In the genomic region with DNA sequence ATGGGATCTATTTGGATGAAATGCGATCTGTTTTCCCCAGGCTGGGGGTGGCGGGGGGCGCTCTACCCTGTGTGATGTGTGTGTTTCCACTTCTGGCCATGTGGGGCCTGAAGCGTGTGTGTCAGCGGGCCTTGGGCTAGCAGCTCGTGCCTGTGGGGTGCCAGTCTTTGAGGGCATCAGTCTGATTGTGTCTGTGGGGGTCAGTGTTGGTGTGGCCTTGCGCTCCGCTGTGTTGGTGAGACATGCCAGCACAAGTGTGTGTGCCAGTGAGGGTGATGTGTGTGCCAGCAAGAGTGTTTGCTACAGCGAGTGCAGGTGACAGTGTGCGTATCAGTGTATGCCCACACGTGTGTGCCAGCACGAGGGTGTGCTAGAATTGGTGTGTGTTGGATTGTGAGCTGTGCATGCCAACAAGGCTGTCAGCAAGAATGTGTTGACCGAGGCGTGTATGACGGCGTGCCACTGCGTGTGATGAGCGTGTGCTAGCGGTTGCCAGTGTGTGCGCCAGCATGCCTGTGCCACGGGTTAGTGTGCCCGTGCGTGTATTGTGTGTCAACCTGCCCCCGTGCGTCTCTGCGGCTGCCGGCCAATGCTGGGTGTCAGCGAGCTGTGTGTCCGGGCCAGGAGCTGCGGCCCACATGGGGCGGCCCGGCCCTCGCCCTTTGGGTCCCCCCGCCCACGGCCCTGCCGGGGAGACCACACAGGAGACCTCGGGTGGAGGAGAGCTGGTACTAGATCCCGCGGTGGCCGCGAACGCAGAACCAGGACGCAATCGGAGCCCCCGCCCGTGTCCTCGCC, we compare ENCODE assay signal across 2 cellular contexts.
TF ChIP-seq lines count a peak whose summit lies in the region.

No MANE protein-coding gene starts in this region.

TF ChIP-seq in A549, 52 proteins besides CTCF, POLR2A, EP300 and RAD21:
- TF ChIP-seq, protein P1, sequence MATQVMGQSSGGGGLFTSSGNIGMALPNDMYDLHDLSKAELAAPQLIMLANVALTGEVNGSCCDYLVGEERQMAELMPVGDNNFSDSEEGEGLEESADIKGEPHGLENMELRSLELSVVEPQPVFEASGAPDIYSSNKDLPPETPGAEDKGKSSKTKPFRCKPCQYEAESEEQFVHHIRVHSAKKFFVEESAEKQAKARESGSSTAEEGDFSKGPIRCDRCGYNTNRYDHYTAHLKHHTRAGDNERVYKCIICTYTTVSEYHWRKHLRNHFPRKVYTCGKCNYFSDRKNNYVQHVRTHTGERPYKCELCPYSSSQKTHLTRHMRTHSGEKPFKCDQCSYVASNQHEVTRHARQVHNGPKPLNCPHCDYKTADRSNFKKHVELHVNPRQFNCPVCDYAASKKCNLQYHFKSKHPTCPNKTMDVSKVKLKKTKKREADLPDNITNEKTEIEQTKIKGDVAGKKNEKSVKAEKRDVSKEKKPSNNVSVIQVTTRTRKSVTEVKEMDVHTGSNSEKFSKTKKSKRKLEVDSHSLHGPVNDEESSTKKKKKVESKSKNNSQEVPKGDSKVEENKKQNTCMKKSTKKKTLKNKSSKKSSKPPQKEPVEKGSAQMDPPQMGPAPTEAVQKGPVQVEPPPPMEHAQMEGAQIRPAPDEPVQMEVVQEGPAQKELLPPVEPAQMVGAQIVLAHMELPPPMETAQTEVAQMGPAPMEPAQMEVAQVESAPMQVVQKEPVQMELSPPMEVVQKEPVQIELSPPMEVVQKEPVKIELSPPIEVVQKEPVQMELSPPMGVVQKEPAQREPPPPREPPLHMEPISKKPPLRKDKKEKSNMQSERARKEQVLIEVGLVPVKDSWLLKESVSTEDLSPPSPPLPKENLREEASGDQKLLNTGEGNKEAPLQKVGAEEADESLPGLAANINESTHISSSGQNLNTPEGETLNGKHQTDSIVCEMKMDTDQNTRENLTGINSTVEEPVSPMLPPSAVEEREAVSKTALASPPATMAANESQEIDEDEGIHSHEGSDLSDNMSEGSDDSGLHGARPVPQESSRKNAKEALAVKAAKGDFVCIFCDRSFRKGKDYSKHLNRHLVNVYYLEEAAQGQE (IDR thresholded peaks at IDR 0.05) = 0 out of 2 replicates have a peak, but pooled peaks have one; percentile 7
- TF ChIP-seq KDM1A (IDR thresholded peaks at IDR 0.05; ENCODE audit: low read depth) = no peak
- TF ChIP-seq MAFK (IDR thresholded peaks at IDR 0.05; ENCODE audit: partially characterized antibody) = no peak
- TF ChIP-seq JUN (IDR thresholded peaks at IDR 0.05) = no peak
- no peak for TF ChIP-seq ZC3H11A (IDR thresholded peaks at IDR 0.05)
- TF ChIP-seq SMC3 (IDR thresholded peaks at IDR 0.05) = no peak
- TF ChIP-seq, protein P2, sequence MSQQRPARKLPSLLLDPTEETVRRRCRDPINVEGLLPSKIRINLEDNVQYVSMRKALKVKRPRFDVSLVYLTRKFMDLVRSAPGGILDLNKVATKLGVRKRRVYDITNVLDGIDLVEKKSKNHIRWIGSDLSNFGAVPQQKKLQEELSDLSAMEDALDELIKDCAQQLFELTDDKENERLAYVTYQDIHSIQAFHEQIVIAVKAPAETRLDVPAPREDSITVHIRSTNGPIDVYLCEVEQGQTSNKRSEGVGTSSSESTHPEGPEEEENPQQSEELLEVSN (IDR thresholded peaks at IDR 0.05; ENCODE audit: borderline replicate concordance, low read depth) = 0 out of 2 replicates have a peak, but pooled peaks have one; percentile 9

TF ChIP-seq in HEK293, 187 proteins besides CTCF, POLR2A, EP300 and RAD21 (continued from another document and continues in another):
- TF ChIP-seq, protein P3, sequence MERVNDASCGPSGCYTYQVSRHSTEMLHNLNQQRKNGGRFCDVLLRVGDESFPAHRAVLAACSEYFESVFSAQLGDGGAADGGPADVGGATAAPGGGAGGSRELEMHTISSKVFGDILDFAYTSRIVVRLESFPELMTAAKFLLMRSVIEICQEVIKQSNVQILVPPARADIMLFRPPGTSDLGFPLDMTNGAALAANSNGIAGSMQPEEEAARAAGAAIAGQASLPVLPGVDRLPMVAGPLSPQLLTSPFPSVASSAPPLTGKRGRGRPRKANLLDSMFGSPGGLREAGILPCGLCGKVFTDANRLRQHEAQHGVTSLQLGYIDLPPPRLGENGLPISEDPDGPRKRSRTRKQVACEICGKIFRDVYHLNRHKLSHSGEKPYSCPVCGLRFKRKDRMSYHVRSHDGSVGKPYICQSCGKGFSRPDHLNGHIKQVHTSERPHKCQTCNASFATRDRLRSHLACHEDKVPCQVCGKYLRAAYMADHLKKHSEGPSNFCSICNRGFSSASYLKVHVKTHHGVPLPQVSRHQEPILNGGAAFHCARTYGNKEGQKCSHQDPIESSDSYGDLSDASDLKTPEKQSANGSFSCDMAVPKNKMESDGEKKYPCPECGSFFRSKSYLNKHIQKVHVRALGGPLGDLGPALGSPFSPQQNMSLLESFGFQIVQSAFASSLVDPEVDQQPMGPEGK (tag by site-specific recombination; IDR thresholded peaks at IDR 0.05) = peak; percentile 86
- TF ChIP-seq ZNF157 (tag by site-specific recombination; IDR thresholded peaks at IDR 0.05) (no peak), SP7 (tag by site-specific recombination; IDR thresholded peaks at IDR 0.05) (0 out of 2 replicates have a peak, but pooled peaks have one; percentile 31), ZNF555 (tag by site-specific recombination; conservative IDR thresholded peaks at IDR 0.05) (no peak), ZNF48 (tag by site-specific recombination; IDR thresholded peaks at IDR 0.05) (no peak), SCRT2 (tag by site-specific recombination; IDR thresholded peaks at IDR 0.05) (no peak), ZNF214 (tag by site-specific recombination; IDR thresholded peaks at IDR 0.05; ENCODE audit: borderline replicate concordance) (no peak), ZIC2 (tag by site-specific recombination; IDR thresholded peaks at IDR 0.05) (peak; percentile 93), ZNF664 (tag by site-specific recombination; IDR thresholded peaks at IDR 0.05) (no peak), ZNF174 (tag by site-specific recombination; IDR thresholded peaks at IDR 0.05) (no peak), ZNF24 (tag by site-specific recombination; IDR thresholded peaks at IDR 0.05) (no peak), GLIS1 (tag by site-specific recombination; IDR thresholded peaks at IDR 0.05) (peak; percentile 90), ZFHX2 (tag by site-specific recombination; conservative IDR thresholded peaks at IDR 0.05) (peak; percentile 41; the same call in 1 of the 2 replicates), GLIS2 (tag by site-specific recombination; IDR thresholded peaks at IDR 0.05) (peak; percentile 82), ZFP41 (tag by site-specific recombination; IDR thresholded peaks at IDR 0.05; ENCODE audit: borderline replicate concordance) (no peak), ZNF341 (tag by site-specific recombination; IDR thresholded peaks at IDR 0.05; ENCODE audit: low read depth) (no peak), KLF9 (tag by site-specific recombination; IDR thresholded peaks at IDR 0.05; ENCODE audit: low read depth) (no peak), TRIM28 (IDR thresholded peaks at IDR 0.05; ENCODE audit: borderline replicate concordance, low read length) (peak; percentile 9; the same call in 1 of the 2 replicates), PRDM1 (tag by site-specific recombination; IDR thresholded peaks at IDR 0.05) (peak; percentile 5; the same call in 1 of the 2 replicates), ZNF530 (tag by site-specific recombination; IDR thresholded peaks at IDR 0.05; ENCODE audit: low read depth) (no peak), ZNF2 (tag by site-specific recombination; IDR thresholded peaks at IDR 0.05) (0 out of 2 replicates have a peak, but pooled peaks have one; percentile 34), ZNF600 (tag by site-specific recombination; IDR thresholded peaks at IDR 0.05) (peak; percentile 96), ZBTB17 (tag by site-specific recombination; IDR thresholded peaks at IDR 0.05) (peak; percentile 87), EGR2 (tag by site-specific recombination; IDR thresholded peaks at IDR 0.05; ENCODE audit: low read depth) (peak; percentile 25), ZNF248 (tag by site-specific recombination; IDR thresholded peaks at IDR 0.05) (no peak), SALL2 (tag by site-specific recombination; IDR thresholded peaks at IDR 0.05; ENCODE audit: borderline replicate concordance) (no peak), ZNF354C (tag by site-specific recombination; IDR thresholded peaks at IDR 0.05; ENCODE audit: borderline replicate concordance, low read depth) (no peak), ZNF335 (tag by site-specific recombination; conservative IDR thresholded peaks at IDR 0.05) (peak; percentile 88), MZF1 (tag by site-specific recombination; IDR thresholded peaks at IDR 0.05; ENCODE audit: borderline replicate concordance) (no peak), TCF7L2 (IDR thresholded peaks at IDR 0.05; ENCODE audit: borderline replicate concordance, low read depth, low read length) (no peak), KLF8 (tag by site-specific recombination; IDR thresholded peaks at IDR 0.05) (no peak), ZNF121 (tag by site-specific recombination; IDR thresholded peaks at IDR 0.05) (no peak), ZNF146 (tag by site-specific recombination; IDR thresholded peaks at IDR 0.05) (0 out of 2 replicates have a peak, but pooled peaks have one; percentile 3), ZBTB48 (tag by site-specific recombination; IDR thresholded peaks at IDR 0.05) (no peak)
- TF ChIP-seq, protein P4, sequence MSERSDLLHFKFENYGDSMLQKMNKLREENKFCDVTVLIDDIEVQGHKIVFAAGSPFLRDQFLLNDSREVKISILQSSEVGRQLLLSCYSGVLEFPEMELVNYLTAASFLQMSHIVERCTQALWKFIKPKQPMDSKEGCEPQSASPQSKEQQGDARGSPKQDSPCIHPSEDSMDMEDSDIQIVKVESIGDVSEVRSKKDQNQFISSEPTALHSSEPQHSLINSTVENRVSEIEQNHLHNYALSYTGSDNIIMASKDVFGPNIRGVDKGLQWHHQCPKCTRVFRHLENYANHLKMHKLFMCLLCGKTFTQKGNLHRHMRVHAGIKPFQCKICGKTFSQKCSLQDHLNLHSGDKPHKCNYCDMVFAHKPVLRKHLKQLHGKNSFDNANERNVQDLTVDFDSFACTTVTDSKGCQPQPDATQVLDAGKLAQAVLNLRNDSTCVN (tag by site-specific recombination; optimal IDR thresholded peaks at IDR 0.05) = peak; percentile 21
- TF ChIP-seq, protein P5, sequence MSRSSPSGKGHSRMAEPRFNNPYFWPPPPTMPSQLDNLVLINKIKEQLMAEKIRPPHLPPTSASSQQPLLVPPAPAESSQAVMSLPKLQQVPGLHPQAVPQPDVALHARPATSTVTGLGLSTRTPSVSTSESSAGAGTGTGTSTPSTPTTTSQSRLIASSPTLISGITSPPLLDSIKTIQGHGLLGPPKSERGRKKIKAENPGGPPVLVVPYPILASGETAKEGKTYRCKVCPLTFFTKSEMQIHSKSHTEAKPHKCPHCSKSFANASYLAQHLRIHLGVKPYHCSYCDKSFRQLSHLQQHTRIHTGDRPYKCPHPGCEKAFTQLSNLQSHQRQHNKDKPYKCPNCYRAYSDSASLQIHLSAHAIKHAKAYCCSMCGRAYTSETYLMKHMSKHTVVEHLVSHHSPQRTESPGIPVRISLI (tag by site-specific recombination; IDR thresholded peaks at IDR 0.05) = no peak
- TF ChIP-seq, protein P6, sequence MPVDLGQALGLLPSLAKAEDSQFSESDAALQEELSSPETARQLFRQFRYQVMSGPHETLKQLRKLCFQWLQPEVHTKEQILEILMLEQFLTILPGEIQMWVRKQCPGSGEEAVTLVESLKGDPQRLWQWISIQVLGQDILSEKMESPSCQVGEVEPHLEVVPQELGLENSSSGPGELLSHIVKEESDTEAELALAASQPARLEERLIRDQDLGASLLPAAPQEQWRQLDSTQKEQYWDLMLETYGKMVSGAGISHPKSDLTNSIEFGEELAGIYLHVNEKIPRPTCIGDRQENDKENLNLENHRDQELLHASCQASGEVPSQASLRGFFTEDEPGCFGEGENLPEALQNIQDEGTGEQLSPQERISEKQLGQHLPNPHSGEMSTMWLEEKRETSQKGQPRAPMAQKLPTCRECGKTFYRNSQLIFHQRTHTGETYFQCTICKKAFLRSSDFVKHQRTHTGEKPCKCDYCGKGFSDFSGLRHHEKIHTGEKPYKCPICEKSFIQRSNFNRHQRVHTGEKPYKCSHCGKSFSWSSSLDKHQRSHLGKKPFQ (tag by site-specific recombination; IDR thresholded peaks at IDR 0.05) = no peak
- TF ChIP-seq, protein P7, sequence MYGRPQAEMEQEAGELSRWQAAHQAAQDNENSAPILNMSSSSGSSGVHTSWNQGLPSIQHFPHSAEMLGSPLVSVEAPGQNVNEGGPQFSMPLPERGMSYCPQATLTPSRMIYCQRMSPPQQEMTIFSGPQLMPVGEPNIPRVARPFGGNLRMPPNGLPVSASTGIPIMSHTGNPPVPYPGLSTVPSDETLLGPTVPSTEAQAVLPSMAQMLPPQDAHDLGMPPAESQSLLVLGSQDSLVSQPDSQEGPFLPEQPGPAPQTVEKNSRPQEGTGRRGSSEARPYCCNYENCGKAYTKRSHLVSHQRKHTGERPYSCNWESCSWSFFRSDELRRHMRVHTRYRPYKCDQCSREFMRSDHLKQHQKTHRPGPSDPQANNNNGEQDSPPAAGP (tag by site-specific recombination; IDR thresholded peaks at IDR 0.05) = no peak
- TF ChIP-seq, protein P8, sequence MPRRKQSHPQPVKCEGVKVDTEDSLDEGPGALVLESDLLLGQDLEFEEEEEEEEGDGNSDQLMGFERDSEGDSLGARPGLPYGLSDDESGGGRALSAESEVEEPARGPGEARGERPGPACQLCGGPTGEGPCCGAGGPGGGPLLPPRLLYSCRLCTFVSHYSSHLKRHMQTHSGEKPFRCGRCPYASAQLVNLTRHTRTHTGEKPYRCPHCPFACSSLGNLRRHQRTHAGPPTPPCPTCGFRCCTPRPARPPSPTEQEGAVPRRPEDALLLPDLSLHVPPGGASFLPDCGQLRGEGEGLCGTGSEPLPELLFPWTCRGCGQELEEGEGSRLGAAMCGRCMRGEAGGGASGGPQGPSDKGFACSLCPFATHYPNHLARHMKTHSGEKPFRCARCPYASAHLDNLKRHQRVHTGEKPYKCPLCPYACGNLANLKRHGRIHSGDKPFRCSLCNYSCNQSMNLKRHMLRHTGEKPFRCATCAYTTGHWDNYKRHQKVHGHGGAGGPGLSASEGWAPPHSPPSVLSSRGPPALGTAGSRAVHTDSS (tag by site-specific recombination; IDR thresholded peaks at IDR 0.05) = no peak
- TF ChIP-seq, protein P9, sequence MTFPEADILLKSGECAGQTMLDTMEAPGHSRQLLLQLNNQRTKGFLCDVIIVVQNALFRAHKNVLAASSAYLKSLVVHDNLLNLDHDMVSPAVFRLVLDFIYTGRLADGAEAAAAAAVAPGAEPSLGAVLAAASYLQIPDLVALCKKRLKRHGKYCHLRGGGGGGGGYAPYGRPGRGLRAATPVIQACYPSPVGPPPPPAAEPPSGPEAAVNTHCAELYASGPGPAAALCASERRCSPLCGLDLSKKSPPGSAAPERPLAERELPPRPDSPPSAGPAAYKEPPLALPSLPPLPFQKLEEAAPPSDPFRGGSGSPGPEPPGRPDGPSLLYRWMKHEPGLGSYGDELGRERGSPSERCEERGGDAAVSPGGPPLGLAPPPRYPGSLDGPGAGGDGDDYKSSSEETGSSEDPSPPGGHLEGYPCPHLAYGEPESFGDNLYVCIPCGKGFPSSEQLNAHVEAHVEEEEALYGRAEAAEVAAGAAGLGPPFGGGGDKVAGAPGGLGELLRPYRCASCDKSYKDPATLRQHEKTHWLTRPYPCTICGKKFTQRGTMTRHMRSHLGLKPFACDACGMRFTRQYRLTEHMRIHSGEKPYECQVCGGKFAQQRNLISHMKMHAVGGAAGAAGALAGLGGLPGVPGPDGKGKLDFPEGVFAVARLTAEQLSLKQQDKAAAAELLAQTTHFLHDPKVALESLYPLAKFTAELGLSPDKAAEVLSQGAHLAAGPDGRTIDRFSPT (tag by site-specific recombination; IDR thresholded peaks at IDR 0.05) = peak; percentile 93
